ENCODE assay signal across 12 cellular contexts in the genomic region with DNA sequence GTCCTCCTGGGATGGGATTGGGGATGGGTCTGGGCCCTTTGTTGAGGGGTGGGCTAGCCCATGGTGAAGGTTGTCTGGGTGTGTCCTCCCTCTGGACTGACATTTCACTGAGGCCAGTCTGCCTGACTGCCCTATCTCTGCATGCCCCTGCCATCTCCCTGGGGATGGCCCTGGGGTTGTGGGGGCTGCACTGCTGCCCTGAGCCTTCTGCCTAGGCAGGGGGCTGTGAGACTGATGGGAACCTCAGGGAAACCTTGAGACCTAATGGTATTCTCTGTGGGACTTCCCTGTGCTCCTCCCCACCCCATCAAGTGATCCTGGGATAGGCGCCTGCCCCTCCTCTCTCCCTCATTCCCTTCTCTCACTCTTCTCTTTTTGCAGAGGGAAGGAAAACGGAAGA. TPM values are rescaled to one million over a fixed set of nuclear protein-coding genes. Genes with fewer than 3 reads are reported as not detected.
DNase-seq lines count a peak whose midpoint lies in the region; TF ChIP-seq lines count a peak whose summit lies in the region.
"Had no signal": no experiment of that assay in that cellular context is flagged by ENCODE, and none has a peak within 500 bp of the region (broad histone marks: within the 10 kb centered on the region; RNA-seq: fewer than 3 reads in every experiment).

No MANE protein-coding gene starts in this region.

- H3K4me1 ChIP-seq in subcutaneous abdominal adipose tissue (ENCODE audit: control insufficient read depth in 5 of 5, insufficient read depth in 5 of 5, low read length in 5 of 5) = peaks cover 10 to 70% (median 58%) of the 10 kb centered on the region in 5 donors
- H3K4me1 ChIP-seq in SJCRH30 = peaks cover 10% of the 10 kb centered on the region

- peak overlapping the region in 2 of 5 donors; percentile 50 to 70 for H3K9ac ChIP-seq in subcutaneous abdominal adipose tissue (ENCODE audit: low read length in 5 of 5)

- H3K27ac Mint-ChIP-seq in HFFc6 (peak overlapping the region; percentile 36), chondrocyte (ENCODE audit: unreplicated experiment) (peak overlapping the region; percentile 22), mesothelial cell of epicardium (peak overlapping the region; percentile 75)

- H3K4me3 ChIP-seq in subcutaneous abdominal adipose tissue (ENCODE audit: low read depth in 1 of 5, low read length in 5 of 5) = peak overlapping the region in 3 of 5 donors; percentile 40 to 54 (median 48)
- H3K4me3 ChIP-seq in SJCRH30 = no peak overlapping the region

- no peak overlapping the region for H3K27ac ChIP-seq in subcutaneous abdominal adipose tissue (ENCODE audit: low read depth, low read length)
- no peak overlapping the region for H3K27ac ChIP-seq in SJCRH30

- DNase-seq in HFFc6 = no peak
- no peak for DNase-seq in chondrocyte (ENCODE audit: low spot score)
- DNase-seq in mesothelial cell of epicardium (ENCODE audit: low spot score in 2 of 2, unreplicated experiment in 2 of 2) = no peak
- no peak for DNase-seq in SJCRH30
- no peak for DNase-seq in GM10248 (ENCODE audit: extremely low spot score)
- no peak for DNase-seq in activated CD4-positive, alpha-beta T cell treated with anti-CD3 and anti-CD28 coated beads, Interleukin-2, amount 50 U/mL, for 1 hour
- DNase-seq: activated CD4-positive, CD25-positive, alpha-beta regulatory T cell treated with anti-CD3 and anti-CD28 coated beads, Interleukin-2, amount 50 U/mL, for 72 hours; activated naive CD4-positive, alpha-beta T cell; C1 segment of cervical spinal cord; DMS79 had no signal

- peaks cover 4% of the 10 kb centered on the region; the same call in 1 of the 2 replicates for H3K36me3 Mint-ChIP-seq in HFFc6 (ENCODE audit: low read depth)
- H3K36me3 Mint-ChIP-seq in chondrocyte (ENCODE audit: low read depth) = peaks cover under 1% of the 10 kb centered on the region
- H3K36me3 Mint-ChIP-seq in mesothelial cell of epicardium = peaks cover 12% of the 10 kb centered on the region

- CTCF ChIA-PET in GM10248 (lab: Yijun Ruan, JAX) = interaction anchor here (1.7 kb wide), 1 partner anchor 21 kb away, joined by 5 read pairs; no protein-coding TSS in a partner anchor

- H3K4me1 Mint-ChIP-seq in HFFc6 (ENCODE audit: low read depth) (peaks cover 63% of the 10 kb centered on the region), chondrocyte (ENCODE audit: low read depth) (peaks cover 63% of the 10 kb centered on the region), mesothelial cell of epicardium (peaks cover 71% of the 10 kb centered on the region)

- H3K9me3 Mint-ChIP-seq in HFFc6 (no peaks in the 10 kb centered on the region), chondrocyte (ENCODE audit: low read depth) (no peaks in the 10 kb centered on the region), mesothelial cell of epicardium (no peaks in the 10 kb centered on the region)

- H3K4me3 Mint-ChIP-seq in HFFc6 (no peak overlapping the region; the same call in 1 of the 2 replicates), chondrocyte (ENCODE audit: unreplicated experiment) (no peak overlapping the region), mesothelial cell of epicardium (peak overlapping the region; percentile 47)

- TF ChIP-seq CTCF in HFFc6 (IDR thresholded peaks at IDR 0.05) (no peak), chondrocyte (IDR thresholded peaks at IDR 0.05) (no peak), mesothelial cell of epicardium (IDR thresholded peaks at IDR 0.05; ENCODE audit: unreplicated experiment) (no peak), GM10248 (IDR thresholded peaks at IDR 0.05; ENCODE audit: control extremely low read depth, extremely low read depth, low read depth, missing control alignments) (no peak)

- POLR2A ChIA-PET in GM10248 (lab: Yijun Ruan, JAX) = no interaction called here

- H3K36me3 ChIP-seq in subcutaneous abdominal adipose tissue (ENCODE audit: control insufficient read depth in 5 of 5, insufficient read depth in 5 of 5, low read length in 5 of 5) = no peaks in the 10 kb centered on the region
- peaks cover 18% of the 10 kb centered on the region for H3K36me3 ChIP-seq in SJCRH30
- H3K36me3 ChIP-seq: transverse colon had no signal

- H3K27me3 Mint-ChIP-seq in HFFc6 (ENCODE audit: insufficient read depth) (peaks cover 2% of the 10 kb centered on the region; the same call in 1 of the 2 replicates), chondrocyte (ENCODE audit: low read depth) (no peaks in the 10 kb centered on the region), mesothelial cell of epicardium (ENCODE audit: low read depth) (no peaks in the 10 kb centered on the region)

- H3K9me3 ChIP-seq in subcutaneous abdominal adipose tissue (ENCODE audit: control insufficient read depth in 5 of 5, low read length in 5 of 5) = no peaks in the 10 kb centered on the region
- no peaks in the 10 kb centered on the region for H3K9me3 ChIP-seq in SJCRH30 (replicated peaks)
- H3K9me3 ChIP-seq: transverse colon had no signal

- H3K27me3 ChIP-seq in subcutaneous abdominal adipose tissue (ENCODE audit: control insufficient read depth in 5 of 5, insufficient read depth in 4 of 5, low read length in 5 of 5) (no peaks in the 10 kb centered on the region), SJCRH30 (no peaks in the 10 kb centered on the region)
- H3K27me3 ChIP-seq: transverse colon had no signal

RNA-seq across cellular contexts. Expression of a gene that starts 19.9 kb away (rescaled TPM):
- 10 to 100 TPM; 26.9 to 29.3 (median 29.0) TPM for total RNA-seq in HFFc6 (2021; fragmentation: NEBNext Ultra II Directional; extraction: Animal tissue kit (Norgen Biotek cat#: 25700))
- total RNA-seq in chondrocyte (24.0 to 28.7 TPM (median 28.6 TPM) in 3 replicates), mesothelial cell of epicardium (127 to 137 TPM (median 129 TPM) in 3 replicates)
- 63.6 and 72.2 TPM in 2 replicates for total RNA-seq in SJCRH30 (2014; rRNA removed; shearing (Covaris generic))

Comparison
In these comparisons a context has a peak if more than half of its experiments do, and no peak if none do; other contexts are left out.
1. H3K27ac Mint-ChIP-seq: peak in every context shown above with its lines; median percentile 75 in mesothelial cell of epicardium; 36 in HFFc6; 22 in chondrocyte.